Comparison of ENCODE assay signal across 17 cellular contexts in genomic region chr5:135396459-135397055, GRCh38. TPM values are rescaled to one million over a fixed set of nuclear protein-coding genes. Genes with fewer than 3 reads are reported as not detected.
DNase-seq lines count a peak whose midpoint lies in the region; ATAC-seq and TF ChIP-seq lines count a peak whose summit lies in the region.
"Had no signal": no experiment of that assay in that cellular context is flagged by ENCODE, and none has a peak within 500 bp of the region (broad histone marks: within the 10 kb centered on the region; RNA-seq: fewer than 3 reads in every experiment).

No MANE protein-coding gene starts in this region.

- H3K4me1 ChIP-seq in lower lobe of right lung = peaks cover 66% of the 10 kb centered on the region

- H3K4me3 ChIP-seq in lower lobe of right lung = peak overlapping the region; percentile 93

- POLR2A ChIA-PET in WTC11 (lab: Charles Lee) = no interaction called here

- H3K27ac ChIP-seq in lower lobe of right lung = peak overlapping the region; percentile 95
- H3K27ac ChIP-seq: SK-N-MC had no signal

- no peak for ATAC-seq in stimulated activated naive CD8-positive, alpha-beta T cell treated with anti-CD3 and anti-CD28 coated beads, Interleukin-15, Interleukin-2, amounts not matched to agents 100 U/mL and 50 U/mL, for 24 hours
- ATAC-seq in lower lobe of right lung (no peak), WTC11 (no peak)
- ATAC-seq: stimulated activated memory B cell treated with anti-CD40 and anti-IgM and Interleukin-4, amounts not matched to agents 10 μg/mL and 1 μg/mL and 100 μg/mL, for 72 hours had no signal

- H3K27me3 ChIP-seq in lower lobe of right lung (ENCODE audit: low read depth) = no peaks in the 10 kb centered on the region

- H3K27me3 Mint-ChIP-seq in stimulated activated naive CD8-positive, alpha-beta T cell treated with anti-CD3 and anti-CD28 coated beads, Interleukin-15, Interleukin-2, amounts not matched to agents 100 ng/mL and 50 ng/mL, for 24 hours = peaks cover 3% of the 10 kb centered on the region
- H3K27me3 Mint-ChIP-seq in activated naive CD8-positive, alpha-beta T cell treated with anti-CD3 and anti-CD28 coated beads for 36 hours = no peaks in the 10 kb centered on the region
- peaks cover 50% of the 10 kb centered on the region for H3K27me3 Mint-ChIP-seq in WTC11 (ENCODE audit: low read depth)
- H3K27me3 Mint-ChIP-seq: stimulated activated memory B cell treated with anti-CD40 and anti-IgM and Interleukin-4, amounts not matched to agents 10 μg/mL and 1 μg/mL and 100 μg/mL, for 72 hours had no signal

- peak overlapping the region; percentile 89 for H3K4me3 Mint-ChIP-seq in stimulated activated naive CD8-positive, alpha-beta T cell treated with anti-CD3 and anti-CD28 coated beads, Interleukin-15, Interleukin-2, amounts not matched to agents 100 ng/mL and 50 ng/mL, for 24 hours
- H3K4me3 Mint-ChIP-seq in activated naive CD8-positive, alpha-beta T cell treated with anti-CD3 and anti-CD28 coated beads for 36 hours = peak overlapping the region; percentile 22
- H3K4me3 Mint-ChIP-seq in WTC11 = no peak overlapping the region

- peaks cover 5% of the 10 kb centered on the region for H3K36me3 ChIP-seq in lower lobe of right lung

- CTCF ChIA-PET in WTC11 (lab: Charles Lee) = interaction anchor here (1.1 kb wide), 1 partner anchor 30 kb away, joined by 3 read pairs; no protein-coding TSS in a partner anchor

- no peak for TF ChIP-seq CTCF in lower lobe of right lung (IDR thresholded peaks at IDR 0.05)
- no peak for TF ChIP-seq CTCF in WTC11 (IDR thresholded peaks at IDR 0.05)

- H3K27ac Mint-ChIP-seq in stimulated activated naive CD8-positive, alpha-beta T cell treated with anti-CD3 and anti-CD28 coated beads, Interleukin-15, Interleukin-2, amounts not matched to agents 100 ng/mL and 50 ng/mL, for 24 hours = no peak overlapping the region
- H3K27ac Mint-ChIP-seq in activated naive CD8-positive, alpha-beta T cell treated with anti-CD3 and anti-CD28 coated beads for 36 hours = no peak overlapping the region
- H3K27ac Mint-ChIP-seq in WTC11 = no peak overlapping the region
- H3K27ac Mint-ChIP-seq: stimulated activated memory B cell treated with anti-CD40 and anti-IgM and Interleukin-4, amounts not matched to agents 10 μg/mL and 1 μg/mL and 100 μg/mL, for 72 hours had no signal

- peaks cover 41% of the 10 kb centered on the region for H3K36me3 Mint-ChIP-seq in stimulated activated naive CD8-positive, alpha-beta T cell treated with anti-CD3 and anti-CD28 coated beads, Interleukin-15, Interleukin-2, amounts not matched to agents 100 ng/mL and 50 ng/mL, for 24 hours (ENCODE audit: low read depth)
- peaks cover 20% of the 10 kb centered on the region for H3K36me3 Mint-ChIP-seq in activated naive CD8-positive, alpha-beta T cell treated with anti-CD3 and anti-CD28 coated beads for 36 hours
- H3K36me3 Mint-ChIP-seq in WTC11 = peaks cover 5% of the 10 kb centered on the region; the same call in 1 of the 2 replicates

- H3K4me1 Mint-ChIP-seq in stimulated activated naive CD8-positive, alpha-beta T cell treated with anti-CD3 and anti-CD28 coated beads, Interleukin-15, Interleukin-2, amounts not matched to agents 100 ng/mL and 50 ng/mL, for 24 hours (ENCODE audit: low read depth) = peaks cover 83% of the 10 kb centered on the region
- H3K4me1 Mint-ChIP-seq in activated naive CD8-positive, alpha-beta T cell treated with anti-CD3 and anti-CD28 coated beads for 36 hours = peaks cover 57% of the 10 kb centered on the region
- H3K4me1 Mint-ChIP-seq in WTC11 = peaks cover 30% of the 10 kb centered on the region

- intact Hi-C loops in lower lobe of right lung (cut with DNase I) = no loop called here

- no peaks in the 10 kb centered on the region for H3K9me3 Mint-ChIP-seq in stimulated activated naive CD8-positive, alpha-beta T cell treated with anti-CD3 and anti-CD28 coated beads, Interleukin-15, Interleukin-2, amounts not matched to agents 100 ng/mL and 50 ng/mL, for 24 hours
- no peaks in the 10 kb centered on the region for H3K9me3 Mint-ChIP-seq in activated naive CD8-positive, alpha-beta T cell treated with anti-CD3 and anti-CD28 coated beads for 36 hours
- H3K9me3 Mint-ChIP-seq in WTC11 = no peaks in the 10 kb centered on the region
- H3K9me3 Mint-ChIP-seq: stimulated activated memory B cell treated with anti-CD40 and anti-IgM and Interleukin-4, amounts not matched to agents 10 μg/mL and 1 μg/mL and 100 μg/mL, for 72 hours had no signal

- H3K9me3 ChIP-seq in lower lobe of right lung = no peaks in the 10 kb centered on the region

- DNase-seq in stimulated activated naive CD8-positive, alpha-beta T cell treated with anti-CD3 and anti-CD28 coated beads, Interleukin-15, Interleukin-2, amounts not matched to agents 100 U/mL and 50 U/mL, for 24 hours = no peak
- DNase-seq in activated naive CD8-positive, alpha-beta T cell treated with anti-CD3 and anti-CD28 coated beads for 36 hours = no peak
- DNase-seq in lower lobe of right lung (no peak), NOMO-1 treated with dmso at 0.1 percent for 144 hours (lab: John Stamatoyannopoulos, UW; ENCODE audit: unreplicated experiment) (no peak), germinal center (ENCODE audit: low spot score) (no peak), WTC11 (ENCODE audit: low spot score) (no peak), DMS79 treated with DMSO at 0.1 percent for 48 hours (lab: John Stamatoyannopoulos, UW) (no peak)
- DNase-seq: activated CD4-positive, CD25-positive, alpha-beta regulatory T cell treated with anti-CD3 and anti-CD28 coated beads, Interleukin-2, amount 50 U/mL, for 72 hours; activated effector memory CD4-positive, alpha-beta T cell treated with anti-CD3 and anti-CD28 coated beads, Interleukin-2, amount 50 U/mL, for 16 hours; NCI-H1092 treated with DMSO at 0.1 percent for 48 hours; NCI-H526 treated with DMSO at 0.1 percent for 48 hours had no signal

TF ChIP-seq in WTC11, 78 proteins besides CTCF, POLR2A, EP300 and RAD21 (continues in another document):
- no peak for TF ChIP-seq NFYB (CRISPR knock-in tag; conservative IDR thresholded peaks at IDR 0.05; ENCODE audit: low read depth)
- TF ChIP-seq MYBL2 (CRISPR knock-in tag; IDR thresholded peaks at IDR 0.05) = no peak
- TF ChIP-seq, protein P1, sequence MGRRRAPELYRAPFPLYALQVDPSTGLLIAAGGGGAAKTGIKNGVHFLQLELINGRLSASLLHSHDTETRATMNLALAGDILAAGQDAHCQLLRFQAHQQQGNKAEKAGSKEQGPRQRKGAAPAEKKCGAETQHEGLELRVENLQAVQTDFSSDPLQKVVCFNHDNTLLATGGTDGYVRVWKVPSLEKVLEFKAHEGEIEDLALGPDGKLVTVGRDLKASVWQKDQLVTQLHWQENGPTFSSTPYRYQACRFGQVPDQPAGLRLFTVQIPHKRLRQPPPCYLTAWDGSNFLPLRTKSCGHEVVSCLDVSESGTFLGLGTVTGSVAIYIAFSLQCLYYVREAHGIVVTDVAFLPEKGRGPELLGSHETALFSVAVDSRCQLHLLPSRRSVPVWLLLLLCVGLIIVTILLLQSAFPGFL (CRISPR knock-in tag; IDR thresholded peaks at IDR 0.05; ENCODE audit: borderline replicate concordance) = no peak
- no peak for TF ChIP-seq RORB (CRISPR knock-in tag; IDR thresholded peaks at IDR 0.05)
- no peak for TF ChIP-seq ZNF232 (CRISPR knock-in tag; IDR thresholded peaks at IDR 0.05)
- no peak for TF ChIP-seq KAT7 (CRISPR knock-in tag; IDR thresholded peaks at IDR 0.05; ENCODE audit: borderline replicate concordance)
- TF ChIP-seq, protein P2, sequence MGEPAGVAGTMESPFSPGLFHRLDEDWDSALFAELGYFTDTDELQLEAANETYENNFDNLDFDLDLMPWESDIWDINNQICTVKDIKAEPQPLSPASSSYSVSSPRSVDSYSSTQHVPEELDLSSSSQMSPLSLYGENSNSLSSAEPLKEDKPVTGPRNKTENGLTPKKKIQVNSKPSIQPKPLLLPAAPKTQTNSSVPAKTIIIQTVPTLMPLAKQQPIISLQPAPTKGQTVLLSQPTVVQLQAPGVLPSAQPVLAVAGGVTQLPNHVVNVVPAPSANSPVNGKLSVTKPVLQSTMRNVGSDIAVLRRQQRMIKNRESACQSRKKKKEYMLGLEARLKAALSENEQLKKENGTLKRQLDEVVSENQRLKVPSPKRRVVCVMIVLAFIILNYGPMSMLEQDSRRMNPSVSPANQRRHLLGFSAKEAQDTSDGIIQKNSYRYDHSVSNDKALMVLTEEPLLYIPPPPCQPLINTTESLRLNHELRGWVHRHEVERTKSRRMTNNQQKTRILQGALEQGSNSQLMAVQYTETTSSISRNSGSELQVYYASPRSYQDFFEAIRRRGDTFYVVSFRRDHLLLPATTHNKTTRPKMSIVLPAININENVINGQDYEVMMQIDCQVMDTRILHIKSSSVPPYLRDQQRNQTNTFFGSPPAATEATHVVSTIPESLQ (CRISPR knock-in tag; IDR thresholded peaks at IDR 0.05) = no peak
- TF ChIP-seq TCF7 (CRISPR knock-in tag; IDR thresholded peaks at IDR 0.05; ENCODE audit: low read depth) = no peak
- no peak for TF ChIP-seq ESRRA (CRISPR knock-in tag; IDR thresholded peaks at IDR 0.05; ENCODE audit: borderline replicate concordance)
- TF ChIP-seq ELF4 (CRISPR knock-in tag; IDR thresholded peaks at IDR 0.05; ENCODE audit: low read depth) = no peak
- no peak for TF ChIP-seq E2F4 (CRISPR knock-in tag; IDR thresholded peaks at IDR 0.05; ENCODE audit: borderline replicate concordance, low read depth)
- TF ChIP-seq NR3C1 (CRISPR knock-in tag; conservative IDR thresholded peaks at IDR 0.05; ENCODE audit: low read depth) = no peak
- no peak for TF ChIP-seq JAZF1 (CRISPR knock-in tag; IDR thresholded peaks at IDR 0.05)

RNA-seq across cellular contexts. Expression of gene MACROH2A1, which starts 2.5 kb away (rescaled TPM):
- total RNA-seq in activated naive CD8-positive, alpha-beta T cell treated with anti-CD3 and anti-CD28 coated beads for 36 hours = 100 to 1,000 TPM; 201 to 208 TPM
- total RNA-seq in lower lobe of right lung (258 TPM), WTC11 (2021) (83.8 to 93.7 TPM (median 85.9 TPM) in 3 replicates)

RNA-seq across cellular contexts. Expression of gene DCANP1, which starts 50.6 kb away (rescaled TPM):
- not detected for total RNA-seq in activated naive CD8-positive, alpha-beta T cell treated with anti-CD3 and anti-CD28 coated beads for 36 hours
- total RNA-seq in lower lobe of right lung = not detected
- total RNA-seq in WTC11 (2021) = not detected in 3 replicates
- total RNA-seq: chondrocyte, kidney epithelial cell had no signal

RNA-seq across cellular contexts. Expression of gene TIFAB, which starts 55.6 kb away (rescaled TPM):
- total RNA-seq in activated naive CD8-positive, alpha-beta T cell treated with anti-CD3 and anti-CD28 coated beads for 36 hours = not detected
- total RNA-seq in lower lobe of right lung = 0.30 TPM
- total RNA-seq in WTC11 (2021) = not detected in 3 replicates
- total RNA-seq: chondrocyte, kidney epithelial cell, omental fat pad had no signal
